8 cellular contexts compared by ENCODE assay signal in genomic region chr6:28225056-28225834, GRCh38. TPM values are rescaled to one million over a fixed set of nuclear protein-coding genes. Genes with fewer than 3 reads are reported as not detected.
DNase-seq lines count a peak whose midpoint lies in the region; ATAC-seq, FAIRE-seq and TF ChIP-seq lines count a peak whose summit lies in the region.

Gene ZSCAN9 (plus strand): TSS chr6:28225275. CDS start chr6:28227085, 1,810 bp downstream.

- POLR2A ChIA-PET in endothelial cell of umbilical vein (lab: Charles Lee) = interaction anchor here (0.6 to 1.3 kb wide), 2 partner anchors 84 to 134 kb away, joined by 3 read pairs; partner anchors contain the start of gene ZKSCAN8

- peaks cover 0 to 14% (median 5%) of the 10 kb centered on the region in 11 experiments; a peak in 9 of 22 replicates for H3K9me3 ChIP-seq in BLaER1 treated with 17β-estradiol and CSF1 and Interleukin-3, amounts not matched to agents 10 nM and 100 nM (replicated peaks in 1 of 11)
- H3K9me3 ChIP-seq in endothelial cell of umbilical vein (replicated peaks; ENCODE audit: control insufficient read depth, insufficient read depth, low read length) (no peaks in the 10 kb centered on the region), mesenchymal stem cell (ENCODE audit: control insufficient read depth, low read length) (no peaks in the 10 kb centered on the region)

- peak within 1 kb of the TSS; percentile 7 to 72 (median 58); a peak in 19 of 22 replicates for H3K27ac ChIP-seq in BLaER1 treated with 17β-estradiol and CSF1 and Interleukin-3, amounts not matched to agents 10 nM and 100 nM
- H3K27ac ChIP-seq in endothelial cell of umbilical vein (ENCODE audit: insufficient read depth, low read depth, low read length) = peak within 1 kb of the TSS; percentile 77
- peak within 1 kb of the TSS; percentile 73 for H3K27ac ChIP-seq in mesenchymal stem cell (ENCODE audit: low read length, poor library complexity, severe bottlenecking)

- H3K9me1 ChIP-seq in endothelial cell of umbilical vein (replicated peaks; ENCODE audit: control insufficient read depth, extremely low read depth, insufficient read depth, low read length) = no peaks in the 10 kb centered on the region

- no peak within 1 kb of the TSS for H2BK120ac ChIP-seq in mesenchymal stem cell (ENCODE audit: low read depth, low read length)

- peaks cover 20% of the 10 kb centered on the region for H3K27me3 Mint-ChIP-seq in stimulated activated memory B cell treated with anti-CD40 and anti-IgM and Interleukin-4, amounts not matched to agents 10 μg/mL and 1 μg/mL and 100 μg/mL, for 72 hours

- dilution Hi-C loops in endothelial cell of umbilical vein (cut with MboI; ENCODE audit: extremely low pct_ligation_motif_present, low sequenced_read_pairs) = no loop called here

- H2BK5ac ChIP-seq in mesenchymal stem cell (ENCODE audit: low read depth, low read length, poor library complexity, severe bottlenecking) = no peak within 1 kb of the TSS

- peak within 1 kb of the TSS in 1 of 2 experiments; percentile 77 for H3K4ac ChIP-seq in mesenchymal stem cell (ENCODE audit: low read depth in 1 of 2, low read length in 2 of 2)

- H3K79me1 ChIP-seq in mesenchymal stem cell (replicated peaks; ENCODE audit: low read length, poor library complexity, severe bottlenecking) = peaks cover 17% of the 10 kb centered on the region

- H3K18ac ChIP-seq in mesenchymal stem cell (ENCODE audit: low read depth in 1 of 2, low read length in 2 of 2) = peak within 1 kb of the TSS; percentile 31 to 40

- no TSS peak for BruUV-seq in endothelial cell of umbilical vein (replicated peaks; lab: Mats Ljungman, UMichigan)

- H2AFZ ChIP-seq in endothelial cell of umbilical vein (ENCODE audit: low read depth, low read length) (peak within 1 kb of the TSS; percentile 90), mesenchymal stem cell (ENCODE audit: low read depth, low read length) (peak within 1 kb of the TSS; percentile 46)

- no peak for TF ChIP-seq CTCF in endothelial cell of umbilical vein (IDR thresholded peaks at IDR 0.05; ENCODE audit: extremely low read depth in 1 of 2, insufficient read depth in 1 of 2, low read depth in 1 of 2, low read length in 2 of 2)

- H3K4me2 ChIP-seq in BLaER1 treated with 17β-estradiol and CSF1 and Interleukin-3, amounts not matched to agents 10 nM and 100 nM = peak within 1 kb of the TSS; percentile 39 to 76 (median 69)
- peak within 1 kb of the TSS; percentile 98 for H3K4me2 ChIP-seq in endothelial cell of umbilical vein (ENCODE audit: insufficient read depth, low read length)
- peak within 1 kb of the TSS; percentile 72 for H3K4me2 ChIP-seq in mesenchymal stem cell (ENCODE audit: low read length, poor library complexity, severe bottlenecking)

- H3K23ac ChIP-seq in mesenchymal stem cell (ENCODE audit: low read length in 2 of 2) = no peak within 1 kb of the TSS

- under 1% methylated on average over 40 of the region's 45 CpGs for WGBS in mesenchymal stem cell

- H3K27ac Mint-ChIP-seq in stimulated activated memory B cell treated with anti-CD40 and anti-IgM and Interleukin-4, amounts not matched to agents 10 μg/mL and 1 μg/mL and 100 μg/mL, for 72 hours = peak within 1 kb of the TSS; percentile 90

- peak within 1 kb of the TSS; percentile 67 for H2AK5ac ChIP-seq in mesenchymal stem cell (ENCODE audit: low read length, severe bottlenecking)

- H3K27me3 ChIP-seq in BLaER1 treated with 17β-estradiol and CSF1 and Interleukin-3, amounts not matched to agents 10 nM and 100 nM = peaks cover 26 to 59% (median 46%) of the 10 kb centered on the region in 11 experiments
- H3K27me3 ChIP-seq in endothelial cell of umbilical vein (ENCODE audit: control insufficient read depth in 2 of 2, insufficient read depth in 2 of 2, low read length in 2 of 2) = no peaks in the 10 kb centered on the region
- peaks cover 6 to 7% of the 10 kb centered on the region in 2 experiments for H3K27me3 ChIP-seq in mesenchymal stem cell (ENCODE audit: control insufficient read depth in 1 of 2, insufficient read depth in 1 of 2, low read length in 2 of 2)

- TF ChIP-seq POLR2A in GM18951 (IDR thresholded peaks at IDR 0.05; ENCODE audit: extremely low read depth, insufficient read depth, insufficient read length) (peak; percentile 79), endothelial cell of umbilical vein (IDR thresholded peaks at IDR 0.05; ENCODE audit: low read depth, low read length) (peak; percentile 82)

- peak within 1 kb of the TSS in 1 of 2 experiments; percentile 40 for H2BK12ac ChIP-seq in mesenchymal stem cell (ENCODE audit: low read length in 2 of 2)

- H3K4me1 ChIP-seq in BLaER1 treated with 17β-estradiol and CSF1 and Interleukin-3, amounts not matched to agents 10 nM and 100 nM = peaks cover 0 to 30% (median 3%) of the 10 kb centered on the region in 10 experiments; a peak in 12 of 20 replicates
- H3K4me1 ChIP-seq in endothelial cell of umbilical vein (ENCODE audit: control insufficient read depth, extremely low read depth, insufficient read depth, low read length) = peaks cover 10% of the 10 kb centered on the region
- no peaks in the 10 kb centered on the region for H3K4me1 ChIP-seq in mesenchymal stem cell (ENCODE audit: control insufficient read depth, insufficient read depth, low read depth, low read length)

- H3K9ac ChIP-seq in BLaER1 treated with 17β-estradiol and CSF1 and Interleukin-3, amounts not matched to agents 10 nM and 100 nM = peak within 1 kb of the TSS; percentile 64 to 79 (median 75)
- peak within 1 kb of the TSS; percentile 90 for H3K9ac ChIP-seq in endothelial cell of umbilical vein (replicated peaks; ENCODE audit: extremely low read depth, insufficient read depth, low read length)
- H3K9ac ChIP-seq in mesenchymal stem cell (ENCODE audit: low read length) = peak within 1 kb of the TSS; percentile 95

- H2BK15ac ChIP-seq in mesenchymal stem cell (ENCODE audit: low read depth, poor library complexity, severe bottlenecking) = peak within 1 kb of the TSS; percentile 85

- CTCF ChIA-PET in endothelial cell of umbilical vein (lab: Charles Lee) = interaction anchor here (2.3 to 3.2 kb wide), 2 partner anchors 27 to 131 kb away, joined by 7 to 11 read pairs; partner anchors contain the start of gene ZKSCAN4

- peak; percentile 84 for ATAC-seq in HG03135 (IDR thresholded peaks at IDR 0.05; ENCODE audit: unreplicated experiment)
- peak; percentile 95 for ATAC-seq in stimulated activated memory B cell treated with anti-CD40 and anti-IgM and Interleukin-4, amounts not matched to agents 10 μg/mL and 1 μg/mL and 100 μg/mL, for 72 hours

- H3K36me3 ChIP-seq in BLaER1 treated with 17β-estradiol and CSF1 and Interleukin-3, amounts not matched to agents 10 nM and 100 nM = peaks cover 3 to 32% (median 23%) of the 10 kb centered on the region in 11 experiments; a peak in 17 of 22 replicates
- H3K36me3 ChIP-seq in endothelial cell of umbilical vein (ENCODE audit: control insufficient read depth in 2 of 2, extremely low read depth in 1 of 2, insufficient read depth in 2 of 2, low read length in 2 of 2) (peaks cover 7 to 10% of the 10 kb centered on the region in 2 experiments), mesenchymal stem cell (ENCODE audit: control insufficient read depth in 1 of 2, insufficient read depth in 2 of 2, low read depth in 1 of 2, low read length in 2 of 2) (peaks cover 11 to 31% of the 10 kb centered on the region in 2 experiments)

- H4K8ac ChIP-seq in mesenchymal stem cell (ENCODE audit: low read length) = peak within 1 kb of the TSS; percentile 92

- DNase-seq in NCI-H2196 treated with DMSO at 0.1 percent for 48 hours (lab: John Stamatoyannopoulos, UW; ENCODE audit: unreplicated experiment) = peak; percentile 87
- peak; percentile 16 to 40 for DNase-seq in activated CD4-positive, alpha-beta T cell treated with anti-CD3 and anti-CD28 coated beads, Interleukin-2, amount 50 U/mL, for 24 hours (ENCODE audit: low read depth in 1 of 2, low spot score in 1 of 2)
- peak; percentile 89 for DNase-seq in endothelial cell of umbilical vein (ENCODE audit: low read depth, low spot score)
- peak; percentile 89 for DNase-seq in mesenchymal stem cell

- H4K91ac ChIP-seq in mesenchymal stem cell (ENCODE audit: low read length) = no peak within 1 kb of the TSS

- H3K4me3 ChIP-seq in BLaER1 treated with 17β-estradiol and CSF1 and Interleukin-3, amounts not matched to agents 10 nM and 100 nM = peak within 1 kb of the TSS; percentile 58 to 75 (median 66)
- H3K4me3 ChIP-seq in endothelial cell of umbilical vein (replicated peaks in 1 of 3; ENCODE audit: insufficient read depth in 1 of 3, low read depth in 1 of 3, low read length in 3 of 3) (peak within 1 kb of the TSS; percentile 48 to 99 (median 86)), mesenchymal stem cell (ENCODE audit: insufficient read depth in 1 of 2, low read depth in 1 of 2, low read length in 2 of 2) (peak within 1 kb of the TSS; percentile 79 to 97)

- peak; percentile 78 for FAIRE-seq in endothelial cell of umbilical vein (lab: Jason Lieb, UNC)

- peak within 1 kb of the TSS; percentile 88 for H3K4me3 Mint-ChIP-seq in stimulated activated memory B cell treated with anti-CD40 and anti-IgM and Interleukin-4, amounts not matched to agents 10 μg/mL and 1 μg/mL and 100 μg/mL, for 72 hours

- peaks cover 32% of the 10 kb centered on the region for H3K4me1 Mint-ChIP-seq in stimulated activated memory B cell treated with anti-CD40 and anti-IgM and Interleukin-4, amounts not matched to agents 10 μg/mL and 1 μg/mL and 100 μg/mL, for 72 hours

- H3K79me2 ChIP-seq in endothelial cell of umbilical vein (ENCODE audit: control insufficient read depth, insufficient read depth, low read length) = peaks cover 17% of the 10 kb centered on the region

- no peaks in the 10 kb centered on the region for H4K20me1 ChIP-seq in BLaER1 treated with 17β-estradiol and CSF1 and Interleukin-3, amounts not matched to agents 10 nM and 100 nM
- no peaks in the 10 kb centered on the region for H4K20me1 ChIP-seq in endothelial cell of umbilical vein (replicated peaks; ENCODE audit: control insufficient read depth, extremely low read depth, insufficient read depth, low read length)

- H3K36me3 Mint-ChIP-seq in stimulated activated memory B cell treated with anti-CD40 and anti-IgM and Interleukin-4, amounts not matched to agents 10 μg/mL and 1 μg/mL and 100 μg/mL, for 72 hours = peaks cover 28% of the 10 kb centered on the region

- no peaks in the 10 kb centered on the region for H3K9me3 Mint-ChIP-seq in stimulated activated memory B cell treated with anti-CD40 and anti-IgM and Interleukin-4, amounts not matched to agents 10 μg/mL and 1 μg/mL and 100 μg/mL, for 72 hours

- H3K14ac ChIP-seq in mesenchymal stem cell (ENCODE audit: low read length in 2 of 2) = peak within 1 kb of the TSS in 1 of 2 experiments; percentile 20

- intact Hi-C loops in endothelial cell of umbilical vein (cut with micrococcal nuclease) = loop anchor here (1.0 to 10.0 kb wide), 9 partner anchors 27 to 750 kb away; partner anchors contain the start of genes PGBD1, ZKSCAN4, ZKSCAN8 and ZNF165

- in situ Hi-C loops in GM18951 (cut with MboI; ENCODE audit: low sequenced_read_pairs, unreplicated experiment) = no loop called here

RNA-seq across cellular contexts. Expression of gene ZSCAN9, which starts in this region (rescaled TPM):
- 18.0 and 18.6 TPM in 2 replicates for total RNA-seq in endothelial cell of umbilical vein
- 10.5 and 11.7 TPM in 2 replicates for polyA plus RNA-seq in endothelial cell of umbilical vein
- 11.5 and 13.2 TPM in 2 replicates for polyA plus RNA-seq in endothelial cell of umbilical vein (2011; cell fraction: cytosol; rRNA removed)
- polyA plus RNA-seq in endothelial cell of umbilical vein (2011; cell fraction: nucleus; rRNA removed) = 30.0 and 36.8 TPM in 2 replicates
- polyA plus RNA-seq in endothelial cell of umbilical vein (2012) = 10.9 and 12.6 TPM in 2 replicates
- polyA minus RNA-seq in endothelial cell of umbilical vein = 19.1 and 19.7 TPM in 2 replicates
- 6.1 TPM for polyA minus RNA-seq in endothelial cell of umbilical vein (2011; cell fraction: cytosol; rRNA and poly(A)+ RNA removed)
- polyA minus RNA-seq in endothelial cell of umbilical vein (2011; cell fraction: nucleus; rRNA and poly(A)+ RNA removed) = 26.8 and 32.7 TPM in 2 replicates
- 6.4 TPM for polyA plus RNA-seq in mesenchymal stem cell (2013, experiment 1 of 2)
- polyA plus RNA-seq in mesenchymal stem cell (2013, experiment 2 of 2) = 6.5 TPM

Comparison
In these comparisons a context has a peak if more than half of its experiments do, and no peak if none do; other contexts are left out.
1. Peak in every context shown above with its lines: DNase-seq, ATAC-seq, H3K4me3 ChIP-seq and H3K27ac ChIP-seq.
2. DNase-seq: peak in every context shown above with its lines; median percentile 89 in endothelial cell of umbilical vein; 89 in mesenchymal stem cell; 87 in NCI-H2196 treated with DMSO at 0.1 percent for 48 hours; 28 in activated CD4-positive, alpha-beta T cell treated with anti-CD3 and anti-CD28 coated beads, Interleukin-2, amount 50 U/mL, for 24 hours.